8 cellular contexts compared by ENCODE assay signal in the genomic region with DNA sequence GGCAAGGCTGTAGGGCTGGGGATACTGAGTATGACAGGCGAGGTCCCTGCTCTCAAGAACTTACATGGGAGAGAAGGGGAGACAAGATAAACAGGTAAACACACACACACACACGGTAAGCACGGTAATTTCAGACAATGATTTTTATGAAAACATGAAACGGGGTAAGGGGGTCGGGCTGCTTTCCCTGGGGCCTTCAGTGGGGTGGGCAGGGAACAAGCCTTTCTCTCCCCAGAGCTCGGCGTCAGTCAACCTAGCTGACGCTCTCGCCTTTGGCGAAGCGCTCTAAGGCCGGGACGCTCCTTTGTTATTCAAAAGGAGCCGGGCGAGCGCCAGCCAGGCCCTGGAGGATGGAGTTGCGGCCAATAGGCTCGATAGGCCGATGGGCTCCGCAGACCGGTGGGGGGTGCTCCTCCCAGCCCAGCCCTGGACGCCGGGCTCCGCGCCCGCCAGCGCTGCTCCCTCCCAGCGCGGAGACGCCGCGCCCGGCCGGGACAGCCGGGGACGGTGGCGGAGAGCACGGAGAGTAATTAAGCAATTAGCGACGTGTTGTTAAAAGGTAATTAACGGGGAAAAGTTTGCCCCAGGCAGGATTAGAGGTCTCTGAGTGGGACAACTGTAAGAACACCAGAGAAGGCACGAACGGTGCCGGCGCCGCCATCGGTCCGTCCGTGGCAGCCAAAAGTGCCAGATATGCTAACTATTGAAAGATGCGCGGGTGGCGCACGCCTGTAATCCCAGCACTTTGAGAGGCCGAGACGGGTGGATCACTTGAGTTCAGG. TPM values are rescaled to one million over a fixed set of nuclear protein-coding genes. Genes with fewer than 3 reads are reported as not detected.
DNase-seq lines count a peak whose midpoint lies in the region; ATAC-seq and TF ChIP-seq lines count a peak whose summit lies in the region.

No MANE protein-coding gene starts in this region.

- H3K27ac ChIP-seq in HCT116 (ENCODE audit: low read depth, low read length): peak overlapping the region; percentile 96; the same call in 1 of the 2 replicates
- peak overlapping the region; percentile 2; the same call in 1 of the 2 replicates for H3K27ac ChIP-seq in SJSA1
- peak overlapping the region; percentile 85 to 95 for H3K27ac ChIP-seq in left lung

- H3K79me2 ChIP-seq in HCT116 (ENCODE audit: insufficient read depth, low read length): no peaks in the 10 kb centered on the region

- H3K4me2 ChIP-seq in HCT116 (ENCODE audit: low read length): peak overlapping the region; percentile 81

- H3K4me1 Mint-ChIP-seq in stimulated activated effector memory CD8-positive, alpha-beta T cell treated with anti-CD3 and anti-CD28 coated beads, Interleukin-12 subunit alpha, Interleukin-12 subunit beta, amount 100 ng/mL, for 72 hours: peaks cover 33% of the 10 kb centered on the region

- H4K20me1 ChIP-seq in HCT116 (ENCODE audit: insufficient read depth): no peaks in the 10 kb centered on the region

- H3K9me3 ChIP-seq in HCT116 (ENCODE audit: control insufficient read depth in 1 of 2, insufficient read depth in 1 of 2, low read depth in 1 of 2, low read length in 2 of 2): no peaks in the 10 kb centered on the region
- no peaks in the 10 kb centered on the region for H3K9me3 ChIP-seq in SJSA1 (replicated peaks)
- H3K9me3 ChIP-seq in left lung: no peaks in the 10 kb centered on the region

- peaks cover 15 to 28% of the 10 kb centered on the region in 2 experiments; a peak in 3 of 4 replicates for H3K4me1 ChIP-seq in HCT116 (ENCODE audit: control insufficient read depth in 1 of 2, insufficient read depth in 2 of 2, low read length in 2 of 2)
- H3K4me1 ChIP-seq in SJSA1 (replicated peaks): peaks cover 75% of the 10 kb centered on the region
- H3K4me1 ChIP-seq in left lung: peaks cover 5 to 53% of the 10 kb centered on the region in 2 donors

- intact Hi-C loops in HCT116 (cut with micrococcal nuclease) (loop anchor here (1.0 kb wide), 1 partner anchor 15 kb away; a partner anchor contains a TSS), left lung (cut with DNase I) (no loop called here)

- DNase-seq in C1 segment of cervical spinal cord (lab: John Stamatoyannopoulos, UW): peak in 11 of 14 donors; percentile 42 to 75 (median 61)
- no peak for DNase-seq in HCT116 (ENCODE audit: low read depth, low spot score)
- peak; percentile 43 to 67 for DNase-seq in SJSA1 (ENCODE audit: low read depth in 1 of 2, low spot score in 2 of 2)
- peak; percentile 82 for DNase-seq in dermis blood vessel endothelial cell
- DNase-seq in left lung: peak; percentile 55 to 90
- peak; percentile 11 to 68 for DNase-seq in stimulated activated effector memory CD8-positive, alpha-beta T cell treated with anti-CD3 and anti-CD28 coated beads, Interleukin-12 subunit alpha, Interleukin-12 subunit beta, amount 100 ng/mL, for 72 hours (ENCODE audit: low spot score in 2 of 2)

- no peaks in the 10 kb centered on the region for H3K9me2 ChIP-seq in HCT116 (ENCODE audit: insufficient read depth)

- no peak for ATAC-seq in HCT116
- peak; percentile 53 for ATAC-seq in left lung
- peak; percentile 4 for ATAC-seq in stimulated activated effector memory CD8-positive, alpha-beta T cell treated with anti-CD3 and anti-CD28 coated beads, Interleukin-12 subunit alpha, Interleukin-12 subunit beta, amount 100 ng/mL, for 72 hours
- no peak for ATAC-seq in HG03571 (IDR thresholded peaks at IDR 0.05; ENCODE audit: unreplicated experiment)
- ATAC-seq in GM21447 (IDR thresholded peaks at IDR 0.05; ENCODE audit: unreplicated experiment): no peak

- peaks cover 4% of the 10 kb centered on the region; the same call in 1 of the 2 replicates for H3K27me3 ChIP-seq in HCT116 (ENCODE audit: insufficient read depth, low read length)
- no peaks in the 10 kb centered on the region for H3K27me3 ChIP-seq in SJSA1 (replicated peaks)
- H3K27me3 ChIP-seq in left lung: peaks cover 0 to 26% of the 10 kb centered on the region in 2 donors

- H3K4me3 ChIP-seq in HCT116 (replicated peaks in 1 of 2; ENCODE audit: low read depth in 1 of 2, low read length in 2 of 2) (peak overlapping the region; percentile 53 to 59), SJSA1 (peak overlapping the region; percentile 53), left lung (peak overlapping the region; percentile 36 to 73)

- no peak for TF ChIP-seq POLR2A in HCT116 (IDR thresholded peaks at IDR 0.05; ENCODE audit: borderline replicate concordance, extremely low read depth, insufficient read depth, insufficient read length)

- H3K27ac Mint-ChIP-seq in stimulated activated effector memory CD8-positive, alpha-beta T cell treated with anti-CD3 and anti-CD28 coated beads, Interleukin-12 subunit alpha, Interleukin-12 subunit beta, amount 100 ng/mL, for 72 hours: no peak overlapping the region

- H3K36me3 Mint-ChIP-seq in stimulated activated effector memory CD8-positive, alpha-beta T cell treated with anti-CD3 and anti-CD28 coated beads, Interleukin-12 subunit alpha, Interleukin-12 subunit beta, amount 100 ng/mL, for 72 hours: no peaks in the 10 kb centered on the region

- no peak for TF ChIP-seq RAD21 in HCT116 (IDR thresholded peaks at IDR 0.05; ENCODE audit: low read depth)

- POLR2A ChIA-PET in HCT116 (lab: Charles Lee): no interaction called here

- H3K36me3 ChIP-seq in HCT116 (ENCODE audit: control insufficient read depth in 1 of 2, insufficient read depth in 2 of 2, low read length in 2 of 2): no peaks in the 10 kb centered on the region
- H3K36me3 ChIP-seq in SJSA1: peaks cover 9% of the 10 kb centered on the region; the same call in 1 of the 2 replicates
- H3K36me3 ChIP-seq in left lung: no peaks in the 10 kb centered on the region

- peak overlapping the region; percentile 82 for H2AFZ ChIP-seq in HCT116 (ENCODE audit: low read depth, low read length, poor library complexity, severe bottlenecking)

- no peaks in the 10 kb centered on the region for H3K9me3 Mint-ChIP-seq in stimulated activated effector memory CD8-positive, alpha-beta T cell treated with anti-CD3 and anti-CD28 coated beads, Interleukin-12 subunit alpha, Interleukin-12 subunit beta, amount 100 ng/mL, for 72 hours

- no peak for TF ChIP-seq CTCF in HCT116 (IDR thresholded peaks at IDR 0.05 in 2 of 3, conservative IDR thresholded peaks at IDR 0.05 in 1 of 3; ENCODE audit: borderline replicate concordance in 1 of 3, insufficient read depth in 1 of 3, low read depth in 2 of 3, low read length in 2 of 3)
- TF ChIP-seq CTCF in left lung (IDR thresholded peaks at IDR 0.05): no peak

- CTCF ChIA-PET in HCT116 (lab: Charles Lee): interaction anchor here (1.6 to 2.5 kb wide), 2 partner anchors 7 to 15 kb away, joined by 5 to 22 read pairs; no protein-coding TSS in a partner anchor

- BruUV-seq in HCT116 (replicated peaks; lab: Mats Ljungman, UMichigan): no TSS peak

- peak overlapping the region; percentile 85 for H3K4me3 Mint-ChIP-seq in stimulated activated effector memory CD8-positive, alpha-beta T cell treated with anti-CD3 and anti-CD28 coated beads, Interleukin-12 subunit alpha, Interleukin-12 subunit beta, amount 100 ng/mL, for 72 hours

- RAD21 ChIA-PET in HCT116 (lab: Charles Lee; ENCODE audit: low non-redundant PET in 1 of 2, low total read pairs in 2 of 2, uncharacterized antibody in 2 of 2, unreplicated experiment in 2 of 2): no interaction called here

- H3K9ac ChIP-seq in HCT116 (ENCODE audit: low read length): peak overlapping the region; percentile 49

TF ChIP-seq in HCT116, 20 proteins besides CTCF, POLR2A, EP300 and RAD21:
- TF ChIP-seq EZH2phosphoT487 (IDR thresholded peaks at IDR 0.05; ENCODE audit: borderline replicate concordance) (no peak), SP1 (IDR thresholded peaks at IDR 0.05; ENCODE audit: low read depth) (no peak), FOSL1 (IDR thresholded peaks at IDR 0.05; ENCODE audit: low read depth) (no peak), TCF7L2 (IDR thresholded peaks at IDR 0.05; ENCODE audit: borderline replicate concordance, extremely low read depth, insufficient read depth, insufficient read length) (no peak), ELF1 (IDR thresholded peaks at IDR 0.05; ENCODE audit: borderline replicate concordance, low read depth) (no peak), POLR2AphosphoS5 (IDR thresholded peaks at IDR 0.05; ENCODE audit: low read depth, low read length) (no peak), ZNF274 (IDR thresholded peaks at IDR 0.05; ENCODE audit: low read depth, low read length) (no peak), SRF (IDR thresholded peaks at IDR 0.05; ENCODE audit: low read depth) (no peak)
- TF ChIP-seq, protein P1, sequence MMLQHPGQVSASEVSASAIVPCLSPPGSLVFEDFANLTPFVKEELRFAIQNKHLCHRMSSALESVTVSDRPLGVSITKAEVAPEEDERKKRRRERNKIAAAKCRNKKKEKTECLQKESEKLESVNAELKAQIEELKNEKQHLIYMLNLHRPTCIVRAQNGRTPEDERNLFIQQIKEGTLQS (IDR thresholded peaks at IDR 0.05): no peak
- TF ChIP-seq, protein P2, sequence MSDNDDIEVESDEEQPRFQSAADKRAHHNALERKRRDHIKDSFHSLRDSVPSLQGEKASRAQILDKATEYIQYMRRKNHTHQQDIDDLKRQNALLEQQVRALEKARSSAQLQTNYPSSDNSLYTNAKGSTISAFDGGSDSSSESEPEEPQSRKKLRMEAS (IDR thresholded peaks at IDR 0.05): no peak
TF ChIP-seq in HCT116: peak in this region for 0.

RNA-seq across cellular contexts. Expression of a gene that starts 1.0 kb away (rescaled TPM):
- 4.0 TPM for total RNA-seq in HCT116 (2021; ENCODE audit: unreplicated experiment)
- 0.72 and 1.7 TPM in 2 replicates for polyA plus RNA-seq in HCT116 (2012)
- total RNA-seq in SJSA1 (2014; rRNA removed; shearing (Covaris generic)): 3.4 and 5.4 TPM in 2 replicates
- 9.7 and 12.2 TPM in 2 replicates for total RNA-seq in dermis blood vessel endothelial cell
- total RNA-seq in left lung: 10 to 100 TPM in 1 of 2 donors, 1 to 10 TPM in 1; 7.2 to 13.8 TPM

RNA-seq across cellular contexts. Expression of a gene that starts 15.5 kb away (rescaled TPM):
- total RNA-seq in HCT116 (2021; ENCODE audit: unreplicated experiment) (14.9 TPM), dermis blood vessel endothelial cell (25.6 and 28.1 TPM in 2 replicates), left lung (10 to 100 TPM; 10.6 to 12.2 TPM)
- 3.5 and 5.8 TPM in 2 replicates for polyA plus RNA-seq in HCT116 (2012)
- 22.8 and 37.8 TPM in 2 replicates for total RNA-seq in SJSA1 (2014; rRNA removed; shearing (Covaris generic))

Comparison
In these comparisons a context has a peak if more than half of its experiments do, and no peak if none do; other contexts are left out.
1. ATAC-seq: peak in left lung (single experiment) and stimulated activated effector memory CD8-positive, alpha-beta T cell treated with anti-CD3 and anti-CD28 coated beads, Interleukin-12 subunit alpha, Interleukin-12 subunit beta, amount 100 ng/mL, for 72 hours (single experiment); none in HCT116 (single experiment), HG03571 (single experiment) and GM21447 (single experiment).
2. H3K27ac ChIP-seq: peak in every context shown above with its lines; median percentile 96 in HCT116; 90 in left lung; 2 in SJSA1.
3. Peak in every context shown above with its lines, with median percentiles within 50 percentile points of each other: H3K4me3 ChIP-seq.